8 cellular contexts compared by ENCODE assay signal in genomic region chr10:99172130-99172738, GRCh38.
DNase-seq lines count a peak whose midpoint lies in the region; ATAC-seq, FAIRE-seq and TF ChIP-seq lines count a peak whose summit lies in the region.

No MANE protein-coding gene starts in this region.

- no peaks in the 10 kb centered on the region for H3K4me1 ChIP-seq in keratinocyte (ENCODE audit: control insufficient read depth, extremely low read depth, insufficient read depth, low read length)
- no peaks in the 10 kb centered on the region for H3K4me1 ChIP-seq in uterus

- intact Hi-C loops in uterus (cut with DNase I; ENCODE audit: low total_unique reads), result no loop called here

- H3K4me2 ChIP-seq in keratinocyte (ENCODE audit: control insufficient read depth, extremely low read depth, insufficient read depth, low read depth, low read length), result no peak overlapping the region

- H3K9ac ChIP-seq in keratinocyte (ENCODE audit: control insufficient read depth, extremely low read depth, insufficient read depth, low read length), result no peak overlapping the region

- H2AFZ ChIP-seq in keratinocyte (ENCODE audit: control insufficient read depth, low read length), result no peak overlapping the region

- H3K4me3 ChIP-seq in WERI-Rb-1 (ENCODE audit: low read depth, low read length), result no peak overlapping the region
- H3K4me3 ChIP-seq in keratinocyte (ENCODE audit: control insufficient read depth in 2 of 3, extremely low read depth in 1 of 3, insufficient read depth in 2 of 3, low read depth in 1 of 3, low read length in 3 of 3), result no peak overlapping the region
- no peak overlapping the region for H3K4me3 ChIP-seq in uterus

- dilution Hi-C loops in keratinocyte (cut with MboI; ENCODE audit: extremely low pct_ligation_motif_present, low sequenced_read_pairs), result no loop called here

- H3K27me3 ChIP-seq in WERI-Rb-1 (ENCODE audit: insufficient read depth, low read depth, severe bottlenecking), result peaks cover 69% of the 10 kb centered on the region
- no peaks in the 10 kb centered on the region for H3K27me3 ChIP-seq in keratinocyte (ENCODE audit: control insufficient read depth, extremely low read depth, insufficient read depth, low read length)
- no peaks in the 10 kb centered on the region for H3K27me3 ChIP-seq in uterus

- FAIRE-seq in keratinocyte (lab: Jason Lieb, UNC), result no peak

- peak; percentile 7 for DNase-seq in DMS153 (lab: John Stamatoyannopoulos, UW)
- peak; percentile 11 for DNase-seq in HS-5 (ENCODE audit: low read depth)
- DNase-seq in WERI-Rb-1, result peak; percentile 39
- peak; percentile 9 for DNase-seq in keratinocyte (ENCODE audit: low read depth, low spot score)
- DNase-seq in uterus, result no peak
- no peak for DNase-seq in stimulated activated CD4-positive, alpha-beta T cell treated with anti-CD3 and anti-CD28 coated beads, Interleukin-4, amount 100 ng/mL, for 4 hours
- no peak for DNase-seq in cerebellum (ENCODE audit: low spot score)

- no peaks in the 10 kb centered on the region for H3K9me1 ChIP-seq in keratinocyte (ENCODE audit: control insufficient read depth, extremely low read depth, insufficient read depth, low read length)

- no peaks in the 10 kb centered on the region for H3K79me2 ChIP-seq in keratinocyte (ENCODE audit: control insufficient read depth, insufficient read depth, low read length)

- no peak for ATAC-seq in HG02623 (IDR thresholded peaks at IDR 0.05; ENCODE audit: unreplicated experiment)

- TF ChIP-seq CTCF in WERI-Rb-1 (IDR thresholded peaks at IDR 0.05; ENCODE audit: low read depth, low read length) (peak; percentile 63), keratinocyte (optimal IDR thresholded peaks at IDR 0.05 in 1 of 3, IDR thresholded peaks at IDR 0.05 in 1 of 3, conservative IDR thresholded peaks at IDR 0.05 in 1 of 3; ENCODE audit: extremely low read depth in 1 of 3, insufficient read depth in 2 of 3, low read length in 3 of 3) (peak; percentile 56 to 74 (median 60)), uterus (IDR thresholded peaks at IDR 0.05) (no peak)

- no peak for TF ChIP-seq POLR2A in uterus (IDR thresholded peaks at IDR 0.05)

- H3K9me3 ChIP-seq in WERI-Rb-1 (ENCODE audit: severe bottlenecking) (no peaks in the 10 kb centered on the region), keratinocyte (ENCODE audit: control insufficient read depth, low read depth, low read length) (no peaks in the 10 kb centered on the region), uterus (no peaks in the 10 kb centered on the region)

- no peaks in the 10 kb centered on the region for H4K20me1 ChIP-seq in keratinocyte (ENCODE audit: control insufficient read depth, extremely low read depth, insufficient read depth, low read length)

- H3K27ac ChIP-seq in WERI-Rb-1 (no peak overlapping the region), keratinocyte (ENCODE audit: control insufficient read depth, insufficient read depth, low read length) (no peak overlapping the region), uterus (no peak overlapping the region)

- H3K36me3 ChIP-seq in WERI-Rb-1 (no peaks in the 10 kb centered on the region), keratinocyte (ENCODE audit: control insufficient read depth in 2 of 2, extremely low read depth in 1 of 2, insufficient read depth in 2 of 2, low read length in 2 of 2) (no peaks in the 10 kb centered on the region), uterus (no peaks in the 10 kb centered on the region)

Comparison
In these comparisons a context has a peak if more than half of its experiments do, and no peak if none do; other contexts are left out.
1. DNase-seq: peak in DMS153 (single experiment), HS-5 (single experiment), WERI-Rb-1 (single experiment) and keratinocyte (single experiment); none in uterus (0 of 2), stimulated activated CD4-positive, alpha-beta T cell treated with anti-CD3 and anti-CD28 coated beads, Interleukin-4, amount 100 ng/mL, for 4 hours (0 of 2) and cerebellum (single experiment).
2. CTCF ChIP-seq: peak in WERI-Rb-1 (single experiment) and keratinocyte (3 of 3); none in uterus (0 of 4).